Comparison of ENCODE assay signal across 25 cellular contexts in the genomic region with DNA sequence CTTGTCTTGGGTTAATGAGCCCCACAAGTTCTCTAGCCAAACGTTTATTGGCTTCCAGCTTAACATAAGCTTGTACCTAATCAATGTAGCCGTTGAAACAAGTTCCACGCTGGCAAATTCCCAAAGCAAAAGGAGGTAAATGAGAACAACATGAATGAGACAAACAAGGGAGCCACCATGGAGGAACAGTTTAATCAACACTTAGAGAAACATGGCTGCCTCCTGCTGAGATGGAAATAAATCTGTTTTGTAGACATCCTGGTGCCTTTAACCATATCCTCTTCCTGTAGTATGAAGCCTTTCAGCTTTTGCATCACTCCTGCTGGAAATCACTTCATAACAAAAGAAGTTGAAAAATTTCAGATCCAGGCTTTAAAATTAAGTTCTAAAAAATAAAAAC.
"Had no signal": no experiment of that assay in that cellular context is flagged by ENCODE, and none has a peak within 500 bp of the region (broad histone marks: within the 10 kb centered on the region; RNA-seq: fewer than 3 reads in every experiment).

No MANE protein-coding gene starts in this region.

- H3K27ac Mint-ChIP-seq: activated naive CD8-positive, alpha-beta T cell; activated T-cell treated with anti-CD3 and anti-CD28 coated beads, Interleukin-2, amount 50 U/mL, for 24 hours; activated T-helper 2 cell treated with anti-CD3 and anti-CD28 coated beads, Interferon-gamma antibody, Interleukin-2, Interleukin-4, amounts not matched to agents 10 μg/mL and 5 μg/mL and 100 μg/mL, durations not matched to agents 14 hours and 24 hours and 36 hours; immature natural killer cell; stimulated activated memory B cell treated with anti-CD40 and anti-IgM and Interleukin-4, amounts not matched to agents 10 μg/mL and 1 μg/mL and 100 μg/mL, for 72 hours; WTC11 had no signal

- H3K9me3 Mint-ChIP-seq: activated T-cell treated with anti-CD3 and anti-CD28 coated beads, Interleukin-2, amount 50 U/mL, for 24 hours; activated T-helper 2 cell treated with anti-CD3 and anti-CD28 coated beads, Interferon-gamma antibody, Interleukin-2, Interleukin-4, amounts not matched to agents 10 μg/mL and 5 μg/mL and 100 μg/mL, durations not matched to agents 14 hours and 24 hours and 36 hours; neural crest cell; stimulated activated memory B cell treated with anti-CD40 and anti-IgM and Interleukin-4, amounts not matched to agents 10 μg/mL and 1 μg/mL and 100 μg/mL, for 72 hours had no signal

- H3K4me1 ChIP-seq: adrenal gland, ascending aorta, lower lobe of right lung, stomach, suprapubic skin had no signal

- H3K4me3 Mint-ChIP-seq: activated naive CD8-positive, alpha-beta T cell; activated T-cell treated with anti-CD3 and anti-CD28 coated beads, Interleukin-2, amount 50 U/mL, for 24 hours; immature natural killer cell; naive B cell; neural crest cell; stimulated activated memory B cell treated with anti-CD40 and anti-IgM and Interleukin-4, amounts not matched to agents 10 μg/mL and 1 μg/mL and 100 μg/mL, for 72 hours; WTC11 had no signal

- H3K27ac ChIP-seq: adrenal gland, ascending aorta, brain microvascular endothelial cell, foreskin keratinocyte, lower lobe of right lung, stomach, suprapubic skin, tibial nerve had no signal

- H3K36me3 ChIP-seq: adrenal gland, ascending aorta, brain microvascular endothelial cell, lower lobe of right lung, stomach, suprapubic skin, tibial nerve had no signal

- DNase-seq: activated naive CD4-positive, alpha-beta T cell; activated T-cell treated with anti-CD3 and anti-CD28 coated beads, Interleukin-2, amount 50 U/mL, for 24 hours; adrenal gland; brain microvascular endothelial cell; central memory CD4-positive, alpha-beta T cell; dermis blood vessel endothelial cell; effector CD8-positive, alpha-beta T cell; immature natural killer cell; lower lobe of right lung; naive B cell; occipital lobe; stimulated activated CD4-positive, alpha-beta T cell treated with anti-CD3 and anti-CD28 coated beads, Interleukin-15, amount 100 ng/mL, for 24 hours; stomach had no signal

- ATAC-seq: left lobe of liver; lower lobe of right lung; sciatic nerve; stimulated activated memory B cell treated with anti-CD40 and anti-IgM and Interleukin-4, amounts not matched to agents 10 μg/mL and 1 μg/mL and 100 μg/mL, for 72 hours; WTC11 had no signal

- H3K27me3 ChIP-seq: adrenal gland, ascending aorta, brain microvascular endothelial cell had no signal

- H3K4me2 ChIP-seq: smooth muscle cell had no signal

- H3K36me3 Mint-ChIP-seq: activated naive CD8-positive, alpha-beta T cell; immature natural killer cell; naive B cell; stimulated activated memory B cell treated with anti-CD40 and anti-IgM and Interleukin-4, amounts not matched to agents 10 μg/mL and 1 μg/mL and 100 μg/mL, for 72 hours had no signal

- H3K4me3 ChIP-seq: adrenal gland, ascending aorta, lower lobe of right lung, smooth muscle cell, stomach, suprapubic skin, tibial nerve had no signal

- H3K9me3 ChIP-seq: adrenal gland, ascending aorta, lower lobe of right lung, stomach, suprapubic skin, tibial nerve had no signal

- H3K4me1 Mint-ChIP-seq: immature natural killer cell; naive B cell; neural crest cell; stimulated activated memory B cell treated with anti-CD40 and anti-IgM and Interleukin-4, amounts not matched to agents 10 μg/mL and 1 μg/mL and 100 μg/mL, for 72 hours had no signal
